Comparison of ENCODE assay signal across 21 cellular contexts in genomic region chr16:79317521-79317920, GRCh38.
A peak's percentile ranks its signal among the peaks of the same experiment; 100 is the strongest.
DNase-seq lines count a peak whose midpoint lies in the region; ATAC-seq and TF ChIP-seq lines count a peak whose summit lies in the region.
"Had no signal": no experiment of that assay in that cellular context is flagged by ENCODE, and none has a peak within 500 bp of the region (broad histone marks: within the 10 kb centered on the region; RNA-seq: fewer than 3 reads in every experiment).

No MANE protein-coding gene starts in this region.

- peaks cover 24% of the 10 kb centered on the region for H3K27me3 Mint-ChIP-seq in activated CD4-positive, alpha-beta T cell treated with anti-CD3 and anti-CD28 coated beads, Interleukin-2, amount 10 ng/mL, durations not matched to agents 24 days and 14 days
- peaks cover 8% of the 10 kb centered on the region for H3K27me3 Mint-ChIP-seq in GM23338 (ENCODE audit: insufficient read depth, low read depth, poor library complexity)
- H3K27me3 Mint-ChIP-seq in activated T-helper 17 cell treated with anti-CD3 and anti-CD28 coated beads, Interleukin-2, amount 50 U/mL, for 72 hours = no peaks in the 10 kb centered on the region

- peaks cover 3% of the 10 kb centered on the region for H3K9me3 Mint-ChIP-seq in activated CD4-positive, alpha-beta T cell treated with anti-CD3 and anti-CD28 coated beads, Interleukin-2, amount 10 ng/mL, durations not matched to agents 24 days and 14 days
- H3K9me3 Mint-ChIP-seq in GM23338 = no peaks in the 10 kb centered on the region
- H3K9me3 Mint-ChIP-seq in activated T-helper 17 cell treated with anti-CD3 and anti-CD28 coated beads, Interleukin-2, amount 50 U/mL, for 72 hours = peaks cover 4% of the 10 kb centered on the region
- H3K9me3 Mint-ChIP-seq: CD8-positive, alpha-beta memory T cell had no signal

- H3K4me3 Mint-ChIP-seq in activated CD4-positive, alpha-beta T cell treated with anti-CD3 and anti-CD28 coated beads, Interleukin-2, amount 10 ng/mL, durations not matched to agents 24 days and 14 days = peak overlapping the region; percentile 14
- no peak overlapping the region for H3K4me3 Mint-ChIP-seq in GM23338
- H3K4me3 Mint-ChIP-seq in activated T-helper 17 cell treated with anti-CD3 and anti-CD28 coated beads, Interleukin-2, amount 50 U/mL, for 72 hours = peak overlapping the region; percentile 69
- H3K4me3 Mint-ChIP-seq: HFFc6 had no signal

- peaks cover 31% of the 10 kb centered on the region for H3K4me1 Mint-ChIP-seq in activated CD4-positive, alpha-beta T cell treated with anti-CD3 and anti-CD28 coated beads, Interleukin-2, amount 10 ng/mL, durations not matched to agents 24 days and 14 days
- peaks cover 28% of the 10 kb centered on the region for H3K4me1 Mint-ChIP-seq in GM23338
- H3K4me1 Mint-ChIP-seq in activated T-helper 17 cell treated with anti-CD3 and anti-CD28 coated beads, Interleukin-2, amount 50 U/mL, for 72 hours = peaks cover 34% of the 10 kb centered on the region

- ATAC-seq in GM23338 (peak; percentile 72), HG02588 (IDR thresholded peaks at IDR 0.05; ENCODE audit: unreplicated experiment) (no peak)
- no peak for ATAC-seq in activated T-helper 17 cell treated with anti-CD3 and anti-CD28 coated beads, Interleukin-2, amount 50 U/mL, for 72 hours (replicated peaks)

- peaks cover 23% of the 10 kb centered on the region for H3K4me1 ChIP-seq in GM23338 (ENCODE audit: insufficient read depth)

- no peaks in the 10 kb centered on the region for H3F3A ChIP-seq in GM23338 (replicated peaks; ENCODE audit: low read depth)

- in situ Hi-C loops in brain microvascular endothelial cell (cut with HindIII; ENCODE audit: low pct_ligation_motif_present, low sequenced_read_pairs) = no loop called here

- H3K36me3 Mint-ChIP-seq in activated CD4-positive, alpha-beta T cell treated with anti-CD3 and anti-CD28 coated beads, Interleukin-2, amount 10 ng/mL, durations not matched to agents 24 days and 14 days (ENCODE audit: low read depth) = no peaks in the 10 kb centered on the region
- no peaks in the 10 kb centered on the region for H3K36me3 Mint-ChIP-seq in GM23338 (ENCODE audit: low read depth)
- peaks cover 10% of the 10 kb centered on the region for H3K36me3 Mint-ChIP-seq in activated T-helper 17 cell treated with anti-CD3 and anti-CD28 coated beads, Interleukin-2, amount 50 U/mL, for 72 hours (ENCODE audit: low read depth)

- peaks cover 2% of the 10 kb centered on the region; the same call in 1 of the 2 replicates for H3K9me2 ChIP-seq in GM23338 (ENCODE audit: insufficient read depth)

- no peak overlapping the region for H3K4me3 ChIP-seq in GM23338
- no peak overlapping the region for H3K4me3 ChIP-seq in brain microvascular endothelial cell (ENCODE audit: low read depth, low read length)
- H3K4me3 ChIP-seq: BLaER1 treated with 17β-estradiol and CSF1 and Interleukin-3, amounts not matched to agents 10 nM and 100 nM; MG63; PC-9 had no signal

- no peak for TF ChIP-seq CTCF in GM23338 (conservative IDR thresholded peaks at IDR 0.05; ENCODE audit: low read depth in 2 of 2)
- no peak for TF ChIP-seq CTCF in brain microvascular endothelial cell (IDR thresholded peaks at IDR 0.05; ENCODE audit: low read depth, low read length, missing control alignments)

- H3K36me3 ChIP-seq in GM23338 (ENCODE audit: insufficient read depth) (no peaks in the 10 kb centered on the region), brain microvascular endothelial cell (replicated peaks) (no peaks in the 10 kb centered on the region)
- H3K36me3 ChIP-seq: BLaER1 treated with 17β-estradiol and CSF1 and Interleukin-3, amounts not matched to agents 10 nM and 100 nM; MG63 had no signal

- peak overlapping the region; percentile 65 for H3K4me2 ChIP-seq in GM23338
- H3K4me2 ChIP-seq: PC-9 had no signal

- H3K79me2 ChIP-seq in GM23338 (replicated peaks; ENCODE audit: insufficient read depth) = no peaks in the 10 kb centered on the region

- intact Hi-C loops in activated CD4-positive, alpha-beta T cell treated with anti-CD3 and anti-CD28 coated beads, Interleukin-2, amount 10 ng/mL, durations not matched to agents 24 days and 14 days (cut with micrococcal nuclease) = loop anchor here (5.0 kb wide), 1 partner anchor 150 kb away; no protein-coding TSS in a partner anchor

- peak overlapping the region; percentile 66 for H3K27ac ChIP-seq in GM23338 (ENCODE audit: low read depth)
- H3K27ac ChIP-seq in brain microvascular endothelial cell = no peak overlapping the region
- H3K27ac ChIP-seq: BLaER1 treated with 17β-estradiol and CSF1 and Interleukin-3, amounts not matched to agents 10 nM and 100 nM; PC-9 had no signal

- no peaks in the 10 kb centered on the region for H4K20me1 ChIP-seq in GM23338 (replicated peaks; ENCODE audit: insufficient read depth)
- H4K20me1 ChIP-seq: BLaER1 treated with 17β-estradiol and CSF1 and Interleukin-3, amounts not matched to agents 10 nM and 100 nM had no signal

- H2AFZ ChIP-seq in GM23338 = no peak overlapping the region
- H2AFZ ChIP-seq: PC-9 had no signal

- no peak for DNase-seq in activated CD4-positive, alpha-beta T cell treated with anti-CD3 and anti-CD28 coated beads, Interleukin-2, amount 10 ng/mL, durations not matched to agents 24 days and 14 days
- DNase-seq in activated CD4-positive, alpha-beta T cell treated with anti-CD3 and anti-CD28 coated beads, Interleukin-2, amount 50 U/mL, for 1 hour = no peak
- no peak for DNase-seq in GM23338 (ENCODE audit: low spot score)
- peak; percentile 43 for DNase-seq in iPS-NIHi11 (ENCODE audit: low spot score)
- no peak for DNase-seq in brain microvascular endothelial cell
- DNase-seq in SK-N-DZ (ENCODE audit: low spot score) = no peak
- DNase-seq: CD8-positive, alpha-beta memory T cell; DMS79 treated with DMSO at 0.1 percent for 48 hours; HFFc6; IMR-90; Karpas-422; MG63; NCI-H1092 treated with DMSO at 0.1 percent for 48 hours; NCI-H1694; NCI-H2107; NCI-H2227 treated with DMSO at 0.1 percent for 48 hours; NCI-H524; PC-9 had no signal

- peak overlapping the region; percentile 85 for H3K27ac Mint-ChIP-seq in activated CD4-positive, alpha-beta T cell treated with anti-CD3 and anti-CD28 coated beads, Interleukin-2, amount 10 ng/mL, durations not matched to agents 24 days and 14 days
- H3K27ac Mint-ChIP-seq in GM23338 = no peak overlapping the region
- H3K27ac Mint-ChIP-seq in activated T-helper 17 cell treated with anti-CD3 and anti-CD28 coated beads, Interleukin-2, amount 50 U/mL, for 72 hours = peak overlapping the region; percentile 92
- H3K27ac Mint-ChIP-seq: HFFc6 had no signal

- no peaks in the 10 kb centered on the region for H3K27me3 ChIP-seq in GM23338 (ENCODE audit: insufficient read depth)
- H3K27me3 ChIP-seq in brain microvascular endothelial cell (replicated peaks) = no peaks in the 10 kb centered on the region
- H3K27me3 ChIP-seq: BLaER1 treated with 17β-estradiol and CSF1 and Interleukin-3, amounts not matched to agents 10 nM and 100 nM; MG63 had no signal

TF ChIP-seq in GM23338, 12 proteins besides CTCF, POLR2A, EP300 and RAD21 (continues in another document):
- TF ChIP-seq EZH2 (IDR thresholded peaks at IDR 0.05; ENCODE audit: low read depth, unreplicated experiment) = no peak
- no peak for TF ChIP-seq NANOG (IDR thresholded peaks at IDR 0.05; ENCODE audit: borderline replicate concordance)
- TF ChIP-seq EZH2phosphoT487 (IDR thresholded peaks at IDR 0.05; ENCODE audit: unreplicated experiment) = no peak
- no peak for TF ChIP-seq JUNB (IDR thresholded peaks at IDR 0.05; ENCODE audit: unreplicated experiment)
- no peak for TF ChIP-seq ZNF114 (CRISPR knock-in tag; IDR thresholded peaks at IDR 0.05)
